17 cellular contexts compared by ENCODE assay signal in the genomic region with DNA sequence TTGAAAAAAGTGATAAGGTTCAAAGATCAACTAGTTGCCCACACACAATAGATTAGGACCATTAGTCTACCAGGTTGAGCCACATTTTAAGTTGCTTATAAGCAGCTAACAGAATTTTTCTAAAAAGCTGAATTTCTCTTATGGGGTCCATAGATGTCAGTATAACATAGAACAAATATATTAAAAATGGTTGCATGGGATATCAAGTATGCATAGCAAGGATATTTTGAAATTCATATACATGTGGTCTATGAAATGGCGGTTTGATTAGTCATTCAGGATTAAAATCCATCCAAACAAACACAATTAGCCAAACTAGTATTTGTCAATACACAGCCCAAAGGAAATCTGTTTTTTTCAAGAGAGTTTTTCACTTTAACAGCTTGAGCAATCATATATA. TPM values are rescaled to one million over a fixed set of nuclear protein-coding genes. Genes with fewer than 3 reads are reported as not detected.
DNase-seq lines count a peak whose midpoint lies in the region; ATAC-seq, FAIRE-seq and TF ChIP-seq lines count a peak whose summit lies in the region.
"Had no signal": no experiment of that assay in that cellular context is flagged by ENCODE, and none has a peak within 500 bp of the region (broad histone marks: within the 10 kb centered on the region; RNA-seq: fewer than 3 reads in every experiment).

No MANE protein-coding gene starts in this region.

- no peak overlapping the region for H3K4me3 Mint-ChIP-seq in brain
- H3K4me3 Mint-ChIP-seq: activated CD4-positive, alpha-beta T cell treated with anti-CD3 and anti-CD28 coated beads, Interleukin-2, amount 10 ng/mL, durations not matched to agents 7 days and 5 days; T-helper 1 cell treated with Interleukin-12 subunit alpha and Interleukin-12 subunit beta and Interleukin-4 antibody, amounts not matched to agents 30 μg/mL and 1 μg/mL, for 36 hours had no signal

- DNase-seq in NCI-H2171 treated with DMSO at 0.1 percent for 48 hours (lab: John Stamatoyannopoulos, UW) = peak; percentile 20
- no peak for DNase-seq in NCI-H2171 (lab: John Stamatoyannopoulos, UW)
- peak; percentile 15 for DNase-seq in KBM-7
- DNase-seq in pancreas = no peak
- no peak for DNase-seq in ACHN
- DNase-seq: activated CD4-positive, alpha-beta T cell treated with anti-CD3 and anti-CD28 coated beads, Interleukin-2, amount 10 ng/mL, durations not matched to agents 7 days and 5 days; effector CD8-positive, alpha-beta T cell; glutamatergic neuron; Peyer's patch; stimulated activated CD4-positive, alpha-beta T cell treated with anti-CD3 and anti-CD28 coated beads, Interleukin-2, amount 100 ng/mL, for 24 hours; tibial artery had no signal

- no peak overlapping the region for H3K4me3 ChIP-seq in pancreas
- H3K4me3 ChIP-seq: ascending aorta, Peyer's patch, tibial artery had no signal

- H3K27me3 ChIP-seq in pancreas = peaks cover 0 to 3% (median 1%) of the 10 kb centered on the region in 4 donors
- H3K27me3 ChIP-seq: ascending aorta, Peyer's patch, tibial artery had no signal

- no peaks in the 10 kb centered on the region for H3K36me3 Mint-ChIP-seq in brain

- no peaks in the 10 kb centered on the region for H3K27me3 Mint-ChIP-seq in brain

- no peak overlapping the region for H3K27ac ChIP-seq in pancreas
- H3K27ac ChIP-seq: ascending aorta, Peyer's patch, tibial artery had no signal

- intact Hi-C loops in pancreas (cut with DNase I) = no loop called here

- peak; percentile 37 for FAIRE-seq in pancreas (lab: Jason Lieb, UNC)

- peak overlapping the region in 2 of 5 experiments; percentile 37 to 54 for H3K27ac Mint-ChIP-seq in brain
- H3K27ac Mint-ChIP-seq: activated CD4-positive, alpha-beta T cell treated with anti-CD3 and anti-CD28 coated beads, Interleukin-2, amount 10 ng/mL, durations not matched to agents 7 days and 5 days; activated T-helper 2 cell treated with anti-CD3 and anti-CD28 coated beads, Interferon-gamma antibody, Interleukin-2, Interleukin-4, amounts not matched to agents 10 μg/mL and 5 μg/mL and 100 μg/mL, durations not matched to agents 14 hours and 24 hours and 36 hours; T-helper 1 cell treated with Interleukin-12 subunit alpha and Interleukin-12 subunit beta and Interleukin-4 antibody, amounts not matched to agents 30 μg/mL and 1 μg/mL, for 36 hours had no signal

- ATAC-seq in pancreas (no peak), GM19351 (IDR thresholded peaks at IDR 0.05; ENCODE audit: unreplicated experiment) (no peak), HG02798 (IDR thresholded peaks at IDR 0.05; ENCODE audit: poor library complexity, unreplicated experiment) (no peak)

- in situ Hi-C loops in KBM-7 (cut with MboI; ENCODE audit: low pct_unique_long_range_greater_than_20kb, low sequenced_read_pairs) = no loop called here
- in situ Hi-C loops in ACHN (cut with HindIII; ENCODE audit: low pct_ligation_motif_present, low pct_unique_long_range_greater_than_20kb, low sequenced_read_pairs) = no loop called here

- no peaks in the 10 kb centered on the region for H3K9me3 ChIP-seq in pancreas
- H3K9me3 ChIP-seq: ascending aorta, Peyer's patch, tibial artery had no signal

- peaks cover 44% of the 10 kb centered on the region for H3K4me1 Mint-ChIP-seq in brain
- H3K4me1 Mint-ChIP-seq: activated CD4-positive, alpha-beta T cell treated with anti-CD3 and anti-CD28 coated beads, Interleukin-2, amount 10 ng/mL, durations not matched to agents 7 days and 5 days had no signal

- H3K36me3 ChIP-seq in pancreas = no peaks in the 10 kb centered on the region
- H3K36me3 ChIP-seq: ascending aorta, Peyer's patch, tibial artery had no signal

- H3K4me1 ChIP-seq in pancreas = no peaks in the 10 kb centered on the region
- H3K4me1 ChIP-seq: ascending aorta, Peyer's patch, tibial artery had no signal

- TF ChIP-seq CTCF in brain (conservative IDR thresholded peaks at IDR 0.05) = peak; percentile 63 to 65
- no peak for TF ChIP-seq CTCF in pancreas (IDR thresholded peaks at IDR 0.05)

- 68 to 69% methylated on average over 1 of the region's 1 CpG for WGBS in pancreas, 2 donors

- peaks cover 0 to 5% (median 0%) of the 10 kb centered on the region in 5 experiments for H3K9me3 Mint-ChIP-seq in brain
- H3K9me3 Mint-ChIP-seq: activated CD4-positive, alpha-beta T cell treated with anti-CD3 and anti-CD28 coated beads, Interleukin-2, amount 10 ng/mL, durations not matched to agents 7 days and 5 days; activated T-helper 2 cell treated with anti-CD3 and anti-CD28 coated beads, Interferon-gamma antibody, Interleukin-2, Interleukin-4, amounts not matched to agents 10 μg/mL and 5 μg/mL and 100 μg/mL, durations not matched to agents 14 hours and 24 hours and 36 hours; T-helper 1 cell treated with Interleukin-12 subunit alpha and Interleukin-12 subunit beta and Interleukin-4 antibody, amounts not matched to agents 30 μg/mL and 1 μg/mL, for 36 hours had no signal

RNA-seq across cellular contexts. Expression of a gene that starts 33.5 kb away (rescaled TPM):
- polyA plus RNA-seq in brain (ENCODE audit: insufficient read depth, low read depth, low replicate concordance) (8.6 TPM), pancreas (1 to 10 TPM; 1.1 to 2.8 TPM)
- total RNA-seq in pancreas = 10 to 100 TPM in 1 of 6 donors, 1 to 10 TPM in 5; 4.5 to 14.4 (median 5.7) TPM

Comparison
In these comparisons a context has a peak if more than half of its experiments do, and no peak if none do; other contexts are left out.
1. DNase-seq: peak in NCI-H2171 treated with DMSO at 0.1 percent for 48 hours (single experiment) and KBM-7 (single experiment); none in NCI-H2171 (single experiment), pancreas (0 of 6) and ACHN (single experiment).
2. CTCF ChIP-seq: peak in brain (2 of 2); none in pancreas (0 of 4).